Comparison of ENCODE assay signal across 1 cellular context in the genomic region with DNA sequence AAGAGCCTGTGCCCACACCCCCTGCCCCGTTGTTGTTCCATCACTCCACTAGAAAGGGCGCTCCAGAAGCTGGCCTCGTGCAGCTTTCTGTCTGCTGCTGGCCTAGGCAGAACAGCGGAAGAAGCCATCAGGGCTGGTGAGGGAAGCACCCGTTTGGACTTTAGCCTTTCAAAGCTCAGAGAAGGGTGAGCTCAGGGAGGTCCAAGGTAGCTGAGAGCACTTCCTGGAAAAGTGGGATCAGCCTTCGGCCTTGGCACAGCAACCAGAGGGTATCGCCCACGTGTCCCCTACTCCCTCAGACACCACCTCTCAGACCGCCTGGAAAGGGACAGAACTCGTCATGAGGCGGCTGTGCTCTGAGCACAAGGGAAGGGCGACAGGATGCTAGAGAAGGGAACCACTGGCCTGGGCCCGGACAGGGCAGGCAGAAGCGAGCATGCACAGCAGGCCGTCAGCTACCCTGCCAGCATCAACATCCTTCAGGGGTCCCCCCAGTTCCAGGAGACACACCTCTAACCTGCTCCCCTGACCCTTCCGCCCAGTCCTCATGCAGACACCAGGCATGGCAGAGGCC. TPM values are rescaled to one million over a fixed set of nuclear protein-coding genes. Genes with fewer than 3 reads are reported as not detected.
"Had no signal": no experiment of that assay in that cellular context is flagged by ENCODE, and none has a peak within 500 bp of the region (broad histone marks: within the 10 kb centered on the region; RNA-seq: fewer than 3 reads in every experiment).

No MANE protein-coding gene starts in this region.

RNA-seq across cellular contexts. Expression of a gene that starts 52.3 kb away (rescaled TPM):
- total RNA-seq: activated T-cell treated with anti-CD3 and anti-CD28 coated beads, Interleukin-2, amount 50 U/mL, for 72 hours had no signal
